In the genomic region with DNA sequence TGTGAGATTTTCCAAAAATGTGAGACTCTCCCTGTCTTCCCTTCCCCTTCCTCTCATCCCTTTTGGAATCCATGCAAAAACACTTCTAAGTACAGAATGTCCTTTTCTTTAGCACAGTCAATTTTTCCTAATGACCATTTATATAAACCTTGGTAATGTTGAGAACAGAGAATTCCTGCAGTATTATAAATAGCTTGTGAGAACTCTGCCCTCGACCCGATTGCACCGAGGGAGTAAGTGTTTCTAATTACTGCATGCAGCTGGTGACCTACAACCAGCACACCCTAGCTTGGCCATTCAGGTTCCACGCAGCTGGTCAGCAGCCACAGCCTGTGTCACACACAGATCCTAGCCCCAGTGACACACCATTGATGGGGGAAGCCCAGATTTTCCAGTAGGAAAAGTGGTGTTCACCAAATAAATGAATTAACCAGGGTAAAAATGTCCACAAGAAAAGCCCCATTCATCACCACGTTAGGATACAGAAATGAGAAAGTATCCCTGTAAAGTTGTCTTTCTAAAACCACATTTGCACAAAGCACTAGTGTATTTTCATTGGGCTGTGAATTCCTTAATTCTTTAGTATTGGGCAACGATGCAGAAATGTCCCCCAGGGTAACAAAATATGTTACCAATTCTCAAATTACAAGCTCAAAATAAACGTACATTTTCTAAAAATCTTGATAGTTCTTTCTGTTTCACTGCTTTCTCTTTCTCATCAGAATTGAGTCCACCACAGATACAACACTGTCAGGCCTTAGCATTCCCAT, we compare ENCODE assay signal across 10 cellular contexts.
DNase-seq lines count a peak whose midpoint lies in the region; ATAC-seq and TF ChIP-seq lines count a peak whose summit lies in the region.
"Had no signal": no experiment of that assay in that cellular context is flagged by ENCODE, and none has a peak within 500 bp of the region (broad histone marks: within the 10 kb centered on the region; RNA-seq: fewer than 3 reads in every experiment).

No MANE protein-coding gene starts in this region.

- POLR2A ChIA-PET in IMR-90 (lab: Charles Lee; ENCODE audit: unreplicated experiment), result no interaction called here
- POLR2A ChIA-PET in T-cell (lab: Charles Lee), result no interaction called here

- peak; percentile 96 for TF ChIP-seq EP300 in suprapubic skin (IDR thresholded peaks at IDR 0.05)

- no TSS peak for BruUV-seq in IMR-90 (replicated peaks; lab: Mats Ljungman, UMichigan)

- peak overlapping the region; percentile 68 for H2AFZ ChIP-seq in IMR-90 (replicated peaks; ENCODE audit: low read length, poor library complexity)

- no peaks in the 10 kb centered on the region for H4K20me1 ChIP-seq in IMR-90 (ENCODE audit: insufficient read depth, low read length)

- peak overlapping the region; percentile 91 for H2BK5ac ChIP-seq in IMR-90 (ENCODE audit: low read depth, low read length, poor library complexity, severe bottlenecking)

- no peak overlapping the region for H3K4me3 ChIP-seq in IMR-90 (ENCODE audit: insufficient read depth, low read depth, low read length)
- no peak overlapping the region for H3K4me3 ChIP-seq in esophagus squamous epithelium
- no peak overlapping the region for H3K4me3 ChIP-seq in mucosa of descending colon
- no peak overlapping the region for H3K4me3 ChIP-seq in suprapubic skin

- peak overlapping the region; percentile 13; the same call in 1 of the 2 replicates for H3K9ac ChIP-seq in IMR-90 (ENCODE audit: low read depth, low read length)

- no peak for TF ChIP-seq RAD21 in IMR-90 (IDR thresholded peaks at IDR 0.05; ENCODE audit: low read length)

- ATAC-seq in IMR-90 (ENCODE audit: low read depth) (peak; percentile 63), mucosa of descending colon (peak; percentile 23), HG03045 (IDR thresholded peaks at IDR 0.05; ENCODE audit: unreplicated experiment) (no peak), T-cell (replicated peaks in 1 of 4) (no peak)

- H3K4me2 ChIP-seq in IMR-90 (ENCODE audit: low read depth, low read length), result peak overlapping the region; percentile 55

- peak overlapping the region; percentile 21 to 87; a peak in 3 of 4 replicates for H4K8ac ChIP-seq in IMR-90 (ENCODE audit: low read depth in 2 of 2, low read length in 2 of 2)

- peak overlapping the region; percentile 97 for H2BK20ac ChIP-seq in IMR-90 (ENCODE audit: low read depth, low read length)

- H3K36me3 ChIP-seq in IMR-90 (ENCODE audit: control insufficient read depth, insufficient read depth, low read length) (no peaks in the 10 kb centered on the region), esophagus squamous epithelium (no peaks in the 10 kb centered on the region), mucosa of descending colon (ENCODE audit: low read depth) (no peaks in the 10 kb centered on the region), suprapubic skin (no peaks in the 10 kb centered on the region)

- H3K9me3 ChIP-seq in IMR-90 (ENCODE audit: control insufficient read depth, insufficient read depth, low read length), result no peaks in the 10 kb centered on the region
- H3K9me3 ChIP-seq in esophagus squamous epithelium, result no peaks in the 10 kb centered on the region
- no peaks in the 10 kb centered on the region for H3K9me3 ChIP-seq in mucosa of descending colon
- H3K9me3 ChIP-seq in suprapubic skin, result no peaks in the 10 kb centered on the region

- TF ChIP-seq POLR2A in IMR-90 (IDR thresholded peaks at IDR 0.05; ENCODE audit: low read depth, low read length) (no peak), esophagus squamous epithelium (IDR thresholded peaks at IDR 0.05) (no peak), suprapubic skin (IDR thresholded peaks at IDR 0.05) (peak in 1 of 2 donors; percentile 20)

- H3K56ac ChIP-seq in IMR-90 (ENCODE audit: extremely low read depth, insufficient read depth, low read length), result 0 out of 2 replicates have a peak overlapping the region, but pooled peaks have one; percentile 19

- peak overlapping the region; percentile 82 for H4K5ac ChIP-seq in IMR-90 (ENCODE audit: low read depth, low read length)

- dilution Hi-C loops in IMR-90 (cut with HindIII; ENCODE audit: low sequenced_read_pairs, unreplicated experiment), result no loop called here

- H3K27me3 Mint-ChIP-seq in T-cell, result no peaks in the 10 kb centered on the region

- H3K9me3 Mint-ChIP-seq in T-cell, result no peaks in the 10 kb centered on the region

- H3K4ac ChIP-seq in IMR-90 (ENCODE audit: low read depth, low read length), result peak overlapping the region; percentile 83

- H2BK15ac ChIP-seq in IMR-90 (ENCODE audit: low read depth, low read length), result peak overlapping the region; percentile 99

- H3K9me1 ChIP-seq in IMR-90 (ENCODE audit: insufficient read depth, low read length), result peaks cover 25% of the 10 kb centered on the region

- H3K4me1 ChIP-seq in IMR-90 (ENCODE audit: control insufficient read depth, insufficient read depth, low read length) (peaks cover 28% of the 10 kb centered on the region), esophagus squamous epithelium (peaks cover 0 to 54% (median 33%) of the 10 kb centered on the region in 3 donors), mucosa of descending colon (ENCODE audit: low read depth) (peaks cover 26% of the 10 kb centered on the region), suprapubic skin (peaks cover 37% of the 10 kb centered on the region)

- CTCF ChIA-PET in IMR-90 (lab: Yijun Ruan, JAX) (interaction anchor here (0.6 kb wide), 1 partner anchor 531 kb away, joined by 3 read pairs; no protein-coding TSS in a partner anchor), T-cell (lab: Charles Lee) (no interaction called here)

- no peak overlapping the region for H3K27ac Mint-ChIP-seq in T-cell

- peak overlapping the region; percentile 71; the same call in 1 of the 2 replicates for H3K27ac ChIP-seq in IMR-90 (ENCODE audit: insufficient read depth, low read length)
- H3K27ac ChIP-seq in esophagus squamous epithelium, result peak overlapping the region; percentile 44 to 86 (median 75)
- peak overlapping the region; percentile 84 for H3K27ac ChIP-seq in suprapubic skin

- H3K36me3 Mint-ChIP-seq in T-cell, result no peaks in the 10 kb centered on the region

- peak overlapping the region; percentile 77 for H2AK9ac ChIP-seq in IMR-90 (replicated peaks; ENCODE audit: low read depth, low read length, poor library complexity)

- H3K18ac ChIP-seq in IMR-90 (ENCODE audit: low read depth, low read length), result peak overlapping the region; percentile 97

- peak overlapping the region; percentile 94 for H2BK120ac ChIP-seq in IMR-90 (ENCODE audit: low read depth, low read length)

- H4K91ac ChIP-seq in IMR-90 (ENCODE audit: insufficient read depth, low read depth, low read length), result peak overlapping the region; percentile 59; the same call in 1 of the 2 replicates

- in situ Hi-C loops in IMR-90 (cut with MboI; ENCODE audit: low sequenced_read_pairs), result no loop called here

- DNase-seq in IMR-90 (peak; percentile 82), esophagus squamous epithelium (lab: John Stamatoyannopoulos, UW) (no peak), mucosa of descending colon (peak in 1 of 3 donors; percentile 58), suprapubic skin (ENCODE audit: low spot score in 2 of 2) (peak in 1 of 2 donors; percentile 77), T-cell (no peak), amygdala (lab: John Stamatoyannopoulos, UW) (no peak)
- no peak for DNase-seq in stimulated activated naive CD4-positive, alpha-beta T cell treated with Interleukin-2 at 50 U/mL for 16 hours (lab: John Stamatoyannopoulos, UW)
- DNase-seq: cortex of kidney, NCI-H774 had no signal

- peak overlapping the region; percentile 96 for H3K14ac ChIP-seq in IMR-90 (replicated peaks; ENCODE audit: low read depth, low read length)

- no CpG with 5 or more reads among the region's 7 CpGs for WGBS in IMR-90 (ENCODE audit: extremely low coverage in 2 of 2, insufficient read length in 1 of 2), 2 experiments
- WGBS in esophagus squamous epithelium, 2 donors, result 51 to 55% methylated on average over 7 of the region's 7 CpGs
- 48% methylated on average over 7 of the region's 7 CpGs for WGBS in suprapubic skin

- peak overlapping the region; percentile 94; the same call in 1 of the 2 replicates for H3K23ac ChIP-seq in IMR-90 (ENCODE audit: low read depth, low read length)

- no peak overlapping the region for H3K4me3 Mint-ChIP-seq in T-cell

- no peak for TF ChIP-seq CTCF in IMR-90 (conservative IDR thresholded peaks at IDR 0.05; ENCODE audit: low read depth, low read length)
- TF ChIP-seq CTCF in esophagus squamous epithelium (IDR thresholded peaks at IDR 0.05), result no peak
- TF ChIP-seq CTCF in mucosa of descending colon (IDR thresholded peaks at IDR 0.05), result no peak
- no peak for TF ChIP-seq CTCF in suprapubic skin (IDR thresholded peaks at IDR 0.05)

- H3K79me1 ChIP-seq in IMR-90 (ENCODE audit: low read depth in 1 of 2, low read length in 2 of 2), result no peaks in the 10 kb centered on the region; a peak in 1 of 4 replicates

- peaks cover 8 to 16% (median 11%) of the 10 kb centered on the region in 3 donors for H3K4me1 Mint-ChIP-seq in T-cell

- H3K27me3 ChIP-seq in IMR-90 (ENCODE audit: control insufficient read depth, insufficient read depth, low read length) (no peaks in the 10 kb centered on the region), esophagus squamous epithelium (no peaks in the 10 kb centered on the region), suprapubic skin (no peaks in the 10 kb centered on the region)

- H2AK5ac ChIP-seq in IMR-90 (ENCODE audit: low read depth, low read length), result peak overlapping the region; percentile 95; the same call in 1 of the 2 replicates

- intact Hi-C loops in IMR-90 (cut with micrococcal nuclease), result no loop called here
- intact Hi-C loops in esophagus squamous epithelium (cut with DNase I), result no loop called here
- intact Hi-C loops in mucosa of descending colon (cut with DNase I, micrococcal nuclease), result no loop called here

TF ChIP-seq in IMR-90, 13 proteins besides CTCF, POLR2A, EP300 and RAD21:
- TF ChIP-seq CEBPB (IDR thresholded peaks at IDR 0.05; ENCODE audit: low read depth, low read length) (peak; percentile 63), MAZ (IDR thresholded peaks at IDR 0.05; ENCODE audit: borderline replicate concordance, low read depth, low read length) (no peak)

Comparison
In these comparisons a context has a peak if more than half of its experiments do, and no peak if none do; other contexts are left out.
1. ATAC-seq: peak in IMR-90 (single experiment) and mucosa of descending colon (single experiment); none in HG03045 (single experiment) and T-cell (0 of 4).
2. Peak in every context shown above with its lines, with median percentiles within 50 percentile points of each other: H3K27ac ChIP-seq.